ENCODE assay signal across 24 cellular contexts in the genomic region with DNA sequence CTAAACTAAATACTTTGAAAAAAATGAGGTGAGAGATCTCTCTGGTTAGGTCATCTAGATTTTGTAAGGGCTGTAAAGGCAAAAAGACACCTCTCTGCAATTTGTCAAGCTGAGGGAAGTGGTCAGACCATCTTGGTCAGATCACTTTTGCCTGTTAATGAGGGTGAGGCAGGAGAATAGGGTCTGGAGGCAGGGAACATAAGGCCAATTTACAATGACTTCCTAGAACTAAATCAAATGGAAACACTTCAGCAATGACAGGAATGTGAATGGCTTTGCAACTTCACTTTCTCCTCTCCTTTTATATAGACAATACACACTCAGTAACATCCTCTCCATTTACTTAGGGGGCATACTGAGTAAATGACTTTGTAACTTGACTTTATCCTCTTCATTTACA.
"Had no signal": no experiment of that assay in that cellular context is flagged by ENCODE, and none has a peak within 500 bp of the region (broad histone marks: within the 10 kb centered on the region; RNA-seq: fewer than 3 reads in every experiment).

No MANE protein-coding gene starts in this region.

- H3K4me3 Mint-ChIP-seq: activated CD4-positive, alpha-beta memory T cell treated with anti-CD3 and anti-CD28 coated beads for 36 hours; activated naive CD8-positive, alpha-beta T cell treated with anti-CD3 and anti-CD28 coated beads for 36 hours; immature natural killer cell; natural killer cell treated with Interleukin-12 subunit alpha and Interleukin-12 subunit beta and Interleukin-15 and Interleukin-18, amount 100 ng/mL, for 72 hours; stimulated activated memory B cell treated with anti-CD40 and anti-IgM and Interleukin-4, amounts not matched to agents 10 μg/mL and 1 μg/mL and 100 μg/mL, for 72 hours had no signal

- H3K27me3 Mint-ChIP-seq: activated CD4-positive, alpha-beta memory T cell treated with anti-CD3 and anti-CD28 coated beads for 36 hours; activated naive CD8-positive, alpha-beta T cell treated with anti-CD3 and anti-CD28 coated beads for 36 hours; natural killer cell treated with Interleukin-12 subunit alpha and Interleukin-12 subunit beta and Interleukin-15 and Interleukin-18, amount 100 ng/mL, for 72 hours; stimulated activated memory B cell treated with anti-CD40 and anti-IgM and Interleukin-4, amounts not matched to agents 10 μg/mL and 1 μg/mL and 100 μg/mL, for 72 hours had no signal

- H3K27me3 ChIP-seq: breast epithelium, gastroesophageal sphincter, heart left ventricle, left lung, stomach, suprapubic skin, transverse colon, uterus had no signal

- H3K4me1 ChIP-seq: breast epithelium, gastroesophageal sphincter, heart left ventricle, left lung, stomach, suprapubic skin, transverse colon, uterus had no signal

- H3K4me3 ChIP-seq: breast epithelium, coronary artery, gastroesophageal sphincter, heart left ventricle, left lung, lung, stomach, suprapubic skin, transverse colon, uterus had no signal

- DNase-seq: activated CD4-positive, alpha-beta memory T cell treated with anti-CD3 and anti-CD28 coated beads for 36 hours; activated CD4-positive, alpha-beta T cell treated with anti-CD3 and anti-CD28 coated beads for 48 hours; activated naive CD4-positive, alpha-beta T cell treated with Interleukin-2 at 50 U/mL for 16 hours; activated naive CD8-positive, alpha-beta T cell treated with anti-CD3 and anti-CD28 coated beads for 36 hours; activated T-cell treated with anti-CD3 and anti-CD28 coated beads, Interleukin-2, amount 50 U/mL, for 48 hours; heart left ventricle; immature natural killer cell; kidney glomerular epithelial cell; left lung; midbrain; small intestine; stimulated activated CD4-positive, alpha-beta T cell treated with anti-CD3 and anti-CD28 coated beads, Interleukin-2, amount 100 ng/mL, for 24 hours; stomach; T-helper 9 cell; transverse colon; uterus had no signal

- H3K4me1 Mint-ChIP-seq: activated naive CD8-positive, alpha-beta T cell treated with anti-CD3 and anti-CD28 coated beads for 36 hours; immature natural killer cell; stimulated activated memory B cell treated with anti-CD40 and anti-IgM and Interleukin-4, amounts not matched to agents 10 μg/mL and 1 μg/mL and 100 μg/mL, for 72 hours had no signal

- ATAC-seq: gastroesophageal sphincter; heart left ventricle; left lung; natural killer cell treated with Interleukin-12 subunit alpha and Interleukin-12 subunit beta and Interleukin-15 and Interleukin-18, amount 100 ng/mL, for 72 hours; sciatic nerve; stimulated activated memory B cell treated with anti-CD40 and anti-IgM and Interleukin-4, amounts not matched to agents 10 μg/mL and 1 μg/mL and 100 μg/mL, for 72 hours had no signal

- H3K36me3 Mint-ChIP-seq: activated CD4-positive, alpha-beta memory T cell treated with anti-CD3 and anti-CD28 coated beads for 36 hours; activated naive CD8-positive, alpha-beta T cell treated with anti-CD3 and anti-CD28 coated beads for 36 hours; immature natural killer cell; natural killer cell treated with Interleukin-12 subunit alpha and Interleukin-12 subunit beta and Interleukin-15 and Interleukin-18, amount 100 ng/mL, for 72 hours; stimulated activated memory B cell treated with anti-CD40 and anti-IgM and Interleukin-4, amounts not matched to agents 10 μg/mL and 1 μg/mL and 100 μg/mL, for 72 hours had no signal

- H3K9me3 ChIP-seq: breast epithelium, gastroesophageal sphincter, stomach, transverse colon, uterus had no signal

- H3K27ac ChIP-seq: breast epithelium, coronary artery, gastroesophageal sphincter, heart left ventricle, left lung, stomach, suprapubic skin, transverse colon, uterus had no signal

- H3K36me3 ChIP-seq: breast epithelium, gastroesophageal sphincter, heart left ventricle, left lung, stomach, suprapubic skin, transverse colon, uterus had no signal

- H3K9me3 Mint-ChIP-seq: stimulated activated memory B cell treated with anti-CD40 and anti-IgM and Interleukin-4, amounts not matched to agents 10 μg/mL and 1 μg/mL and 100 μg/mL, for 72 hours had no signal

- H3K27ac Mint-ChIP-seq: activated CD4-positive, alpha-beta memory T cell treated with anti-CD3 and anti-CD28 coated beads for 36 hours; activated naive CD8-positive, alpha-beta T cell treated with anti-CD3 and anti-CD28 coated beads for 36 hours; immature natural killer cell; natural killer cell treated with Interleukin-12 subunit alpha and Interleukin-12 subunit beta and Interleukin-15 and Interleukin-18, amount 100 ng/mL, for 72 hours; stimulated activated memory B cell treated with anti-CD40 and anti-IgM and Interleukin-4, amounts not matched to agents 10 μg/mL and 1 μg/mL and 100 μg/mL, for 72 hours had no signal
